In genomic region chr17:7383742-7384488, GRCh38 we compare ENCODE assay signal across 6 cellular contexts. TPM values are rescaled to one million over a fixed set of nuclear protein-coding genes. Genes with fewer than 3 reads are reported as not detected.
DNase-seq lines count a peak whose midpoint lies in the region; ATAC-seq and TF ChIP-seq lines count a peak whose summit lies in the region.

No MANE protein-coding gene starts in this region.

- TF ChIP-seq CTCF in Calu3 (IDR thresholded peaks at IDR 0.05; ENCODE audit: unreplicated experiment) = no peak

- H3K27ac ChIP-seq in BLaER1 (no peak overlapping the region; the same call in 1 of the 2 replicates), iPS-20b (ENCODE audit: low read length) (no peak overlapping the region)

- peak; percentile 88 for DNase-seq in activated T-cell treated with anti-CD3 and anti-CD28 coated beads, Interleukin-2, amount 50 U/mL, for 1 hour
- peak; percentile 36 for DNase-seq in stimulated activated CD8-positive, alpha-beta memory T cell treated with anti-CD3 and anti-CD28 coated beads, Interleukin-7, amount 100 ng/mL, for 24 hours (ENCODE audit: low read depth)
- no peak for DNase-seq in Calu3

- peak; percentile 50 for ATAC-seq in HG03159 (IDR thresholded peaks at IDR 0.05; ENCODE audit: unreplicated experiment)

- H3K27me3 ChIP-seq in BLaER1 (peaks cover 60% of the 10 kb centered on the region), iPS-20b (ENCODE audit: insufficient read depth, low read length) (peaks cover 50% of the 10 kb centered on the region)

- H3K4me1 Mint-ChIP-seq in Calu3 (ENCODE audit: low read depth, unreplicated experiment) = peaks cover 8% of the 10 kb centered on the region

- H3K36me3 Mint-ChIP-seq in Calu3 (ENCODE audit: insufficient read depth, unreplicated experiment) = peaks cover 49% of the 10 kb centered on the region

- H3K4me2 ChIP-seq in BLaER1 = peak overlapping the region; percentile 91

- no peaks in the 10 kb centered on the region for H3K27me3 Mint-ChIP-seq in Calu3 (ENCODE audit: unreplicated experiment)

- BruUV-seq in Calu3 (replicated peaks; lab: Mats Ljungman, UMichigan) = no TSS peak

- no peak overlapping the region for H3K4me3 Mint-ChIP-seq in Calu3 (ENCODE audit: low read depth, unreplicated experiment)

- no peak overlapping the region for H3K27ac Mint-ChIP-seq in Calu3 (ENCODE audit: unreplicated experiment)

- peak overlapping the region; percentile 65 for H3K4me3 ChIP-seq in BLaER1
- H3K4me3 ChIP-seq in iPS-20b (ENCODE audit: low read length) = peak overlapping the region; percentile 78

- no peaks in the 10 kb centered on the region for H3K9me3 Mint-ChIP-seq in Calu3 (ENCODE audit: low read depth, unreplicated experiment)

- H3K36me3 ChIP-seq in BLaER1 = peaks cover 13% of the 10 kb centered on the region
- H3K36me3 ChIP-seq in iPS-20b (ENCODE audit: insufficient read depth, low read depth, low read length) = peaks cover 11% of the 10 kb centered on the region

- intact Hi-C loops in Calu3 (cut with micrococcal nuclease; ENCODE audit: unreplicated experiment) = no loop called here

- peaks cover 18% of the 10 kb centered on the region for H3K9me3 ChIP-seq in BLaER1
- no peaks in the 10 kb centered on the region for H3K9me3 ChIP-seq in iPS-20b (ENCODE audit: insufficient read depth, low read depth, low read length)

- CTCF ChIA-PET in Calu3 (lab: Charles Lee) = no interaction called here

- peaks cover 18% of the 10 kb centered on the region for H3K4me1 ChIP-seq in BLaER1
- H3K4me1 ChIP-seq in iPS-20b (ENCODE audit: insufficient read depth, low read length) = 0 out of 2 replicates have a peak, but pooled peaks cover 2% of the 10 kb centered on the region

- peaks cover 22% of the 10 kb centered on the region; the same call in 1 of the 2 replicates for H4K20me1 ChIP-seq in BLaER1

- H3K9ac ChIP-seq in BLaER1 (peak overlapping the region; percentile 44; the same call in 1 of the 2 replicates), iPS-20b (ENCODE audit: low read depth, low read length) (peak overlapping the region; percentile 73; the same call in 1 of the 2 replicates)

RNA-seq across cellular contexts. Expression of gene TNK1, which starts 3.0 kb away (rescaled TPM):
- 7.0 and 8.6 TPM in 2 replicates for total RNA-seq in Calu3 (2022)

RNA-seq across cellular contexts. Expression of gene PLSCR3, which starts 10.4 kb away (rescaled TPM):
- total RNA-seq in Calu3 (2022) = 21.9 and 26.3 TPM in 2 replicates

RNA-seq across cellular contexts. Expression of gene TMEM256, which starts 20.0 kb away (rescaled TPM):
- 47.8 and 51.5 TPM in 2 replicates for total RNA-seq in Calu3 (2022)

RNA-seq across cellular contexts. Expression of gene NLGN2, which starts 23.7 kb away (rescaled TPM):
- total RNA-seq in Calu3 (2022) = 13.9 and 14.6 TPM in 2 replicates

RNA-seq across cellular contexts. Expression of gene TMEM95, which starts 29.0 kb away (rescaled TPM):
- total RNA-seq in Calu3 (2022) = not detected in 2 replicates
